In the genomic region with DNA sequence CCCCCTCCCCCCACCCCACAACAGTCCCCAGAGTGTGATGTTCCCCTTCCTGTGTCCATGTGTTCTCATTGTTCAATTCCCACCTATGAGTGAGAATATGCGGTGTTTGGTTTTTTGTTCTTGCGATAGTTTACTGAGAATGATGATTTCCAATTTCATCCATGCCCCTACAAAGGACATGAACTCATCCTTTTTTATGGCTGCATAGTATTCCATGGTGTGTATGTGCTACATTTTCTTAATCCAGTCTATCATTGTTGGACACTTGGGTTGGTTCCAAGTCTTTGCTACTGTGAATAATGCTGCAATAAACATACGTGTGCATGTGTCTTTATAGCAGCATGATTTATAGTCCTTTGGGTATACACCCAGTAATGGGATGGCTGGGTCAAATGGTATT, we compare ENCODE assay signal across 3 cellular contexts. TPM values are rescaled to one million over a fixed set of nuclear protein-coding genes. Genes with fewer than 3 reads are reported as not detected.
"Had no signal": no experiment of that assay in that cellular context is flagged by ENCODE, and none has a peak within 500 bp of the region (broad histone marks: within the 10 kb centered on the region; RNA-seq: fewer than 3 reads in every experiment).

No MANE protein-coding gene starts in this region.

RNA-seq across cellular contexts. Expression of gene FBLL1, which starts 44.6 kb away (rescaled TPM):
- total RNA-seq: naive thymus-derived CD8-positive, alpha-beta T cell; natural killer cell; right cardiac atrium had no signal
- polyA plus RNA-seq: naive thymus-derived CD8-positive, alpha-beta T cell had no signal
